13 cellular contexts compared by ENCODE assay signal in genomic region chr13:40508112-40508511, GRCh38.
DNase-seq lines count a peak whose midpoint lies in the region; FAIRE-seq and TF ChIP-seq lines count a peak whose summit lies in the region.
"Had no signal": no experiment of that assay in that cellular context is flagged by ENCODE, and none has a peak within 500 bp of the region (broad histone marks: within the 10 kb centered on the region; RNA-seq: fewer than 3 reads in every experiment).

No MANE protein-coding gene starts in this region.

- peak; percentile 33 for DNase-seq in AG09309 (ENCODE audit: low read depth)
- DNase-seq in RCC 7860 (ENCODE audit: low spot score), result peak; percentile 26
- peak; percentile 58 for DNase-seq in fibroblast of the conjunctiva (ENCODE audit: low read depth)
- DNase-seq in osteoblast (ENCODE audit: insufficient read length, low spot score, missing footprints), result no peak
- DNase-seq in NOMO-1 treated with dmso at 0.1 percent for 144 hours (lab: John Stamatoyannopoulos, UW; ENCODE audit: unreplicated experiment), result no peak
- DNase-seq in NCI-H1048 (lab: John Stamatoyannopoulos, UW), result no peak
- no peak for DNase-seq in SKM-1 (lab: John Stamatoyannopoulos, UW; ENCODE audit: unreplicated experiment)
- DNase-seq in OCI-M1 (lab: John Stamatoyannopoulos, UW), result no peak
- DNase-seq: activated CD8-positive, alpha-beta memory T cell treated with anti-CD3 and anti-CD28 coated beads, Interleukin-2, amount 50 U/mL, for 4 hours; effector CD4-positive, alpha-beta T cell; NCI-H187 had no signal

- H2AFZ ChIP-seq in osteoblast (ENCODE audit: low read length), result no peak overlapping the region

- FAIRE-seq in RCC 7860 (lab: Jason Lieb, UNC), result no peak
- FAIRE-seq: H54 had no signal

- peaks cover 19% of the 10 kb centered on the region for H3K4me1 ChIP-seq in osteoblast (ENCODE audit: insufficient read depth, low read length)

- H3K4me2 ChIP-seq in osteoblast (ENCODE audit: insufficient read depth, low read length), result no peak overlapping the region

- no peaks in the 10 kb centered on the region for H4K20me1 ChIP-seq in osteoblast (ENCODE audit: insufficient read depth, low read length)

- peak overlapping the region; percentile 49 for H3K27ac ChIP-seq in osteoblast (ENCODE audit: low read depth, low read length)
- H3K27ac ChIP-seq: SK-N-MC had no signal

- H3K36me3 ChIP-seq in osteoblast (ENCODE audit: insufficient read depth, low read length), result no peaks in the 10 kb centered on the region

- no peak for TF ChIP-seq CTCF in AG09309 (IDR thresholded peaks at IDR 0.05; ENCODE audit: control insufficient read depth, insufficient read depth, low read depth, low read length, missing control alignments)
- no peak for TF ChIP-seq CTCF in osteoblast (IDR thresholded peaks at IDR 0.05; ENCODE audit: extremely low read depth, low read depth, low read length)

- no peaks in the 10 kb centered on the region for H3K79me2 ChIP-seq in osteoblast (ENCODE audit: insufficient read depth, low read length)

- no peaks in the 10 kb centered on the region for H3K27me3 ChIP-seq in osteoblast (ENCODE audit: insufficient read depth, low read length)

- H3K9me3 ChIP-seq in osteoblast (ENCODE audit: low read depth, low read length), result no peaks in the 10 kb centered on the region

- H3K4me3 ChIP-seq in AG09309 (ENCODE audit: control insufficient read depth, low read depth, low read length), result no peak overlapping the region
- no peak overlapping the region for H3K4me3 ChIP-seq in osteoblast (ENCODE audit: insufficient read depth, low read length)
- H3K4me3 ChIP-seq: SK-N-MC had no signal

Comparison
In these comparisons a context has a peak if more than half of its experiments do, and no peak if none do; other contexts are left out.
1. DNase-seq: peak in AG09309 (single experiment), RCC 7860 (single experiment) and fibroblast of the conjunctiva (single experiment); none in osteoblast (single experiment), NOMO-1 treated with dmso at 0.1 percent for 144 hours (single experiment), NCI-H1048 (single experiment), SKM-1 (single experiment) and OCI-M1 (single experiment).